Comparison of ENCODE assay signal across 8 cellular contexts in genomic region chr1:208243522-208243850, GRCh38. TPM values are rescaled to one million over a fixed set of nuclear protein-coding genes. Genes with fewer than 3 reads are reported as not detected.
DNase-seq lines count a peak whose midpoint lies in the region; ATAC-seq and TF ChIP-seq lines count a peak whose summit lies in the region.

No MANE protein-coding gene starts in this region.

- TF ChIP-seq EP300 in suprapubic skin (IDR thresholded peaks at IDR 0.05) = no peak

- TF ChIP-seq CTCF in brain microvascular endothelial cell (IDR thresholded peaks at IDR 0.05; ENCODE audit: low read depth, low read length, missing control alignments) = no peak
- TF ChIP-seq CTCF in left lung (IDR thresholded peaks at IDR 0.05) = no peak
- TF ChIP-seq CTCF in suprapubic skin (IDR thresholded peaks at IDR 0.05) = no peak

- ATAC-seq in left lung = peak; percentile 1
- no peak for ATAC-seq in GM21576 (IDR thresholded peaks at IDR 0.05; ENCODE audit: unreplicated experiment)
- ATAC-seq in HG02973 (IDR thresholded peaks at IDR 0.05; ENCODE audit: unreplicated experiment) = no peak

- peak overlapping the region; percentile 56 for H3K4me3 ChIP-seq in MG63
- peak overlapping the region; percentile 85 for H3K4me3 ChIP-seq in brain microvascular endothelial cell (ENCODE audit: low read depth, low read length)
- peak overlapping the region; percentile 90 to 95 for H3K4me3 ChIP-seq in left lung
- peak overlapping the region; percentile 85 for H3K4me3 ChIP-seq in suprapubic skin

- H3K4me1 ChIP-seq in left lung (peaks cover 19 to 56% of the 10 kb centered on the region in 2 donors), suprapubic skin (peaks cover 52% of the 10 kb centered on the region)

- WGBS in suprapubic skin = 0% methylated on average over 2 of the region's 37 CpGs

- in situ Hi-C loops in brain microvascular endothelial cell (cut with HindIII; ENCODE audit: low pct_ligation_motif_present, low sequenced_read_pairs) = no loop called here

- peak; percentile 76 for DNase-seq in DMS53 (lab: John Stamatoyannopoulos, UW)
- no peak for DNase-seq in MG63
- no peak for DNase-seq in brain microvascular endothelial cell
- no peak for DNase-seq in left lung
- peak in 1 of 2 donors; percentile 53 for DNase-seq in suprapubic skin (ENCODE audit: low spot score in 2 of 2)
- DNase-seq in NK-92 treated with Interleukin-12 subunit alpha and Interleukin-12 subunit beta, amount 100 ng/mL, for 24 hours (lab: John Stamatoyannopoulos, UW) = no peak

- intact Hi-C loops in left lung (cut with DNase I) = loop anchor here in 1 of 2 donors (5.0 to 10.0 kb wide), 2 partner anchors 111 to 219 kb away; no protein-coding TSS in a partner anchor

- H3K9me3 ChIP-seq in MG63 = no peaks in the 10 kb centered on the region
- no peaks in the 10 kb centered on the region for H3K9me3 ChIP-seq in left lung
- H3K9me3 ChIP-seq in suprapubic skin = no peaks in the 10 kb centered on the region

- H3K36me3 ChIP-seq in MG63 (no peaks in the 10 kb centered on the region), brain microvascular endothelial cell (replicated peaks) (no peaks in the 10 kb centered on the region), left lung (no peaks in the 10 kb centered on the region), suprapubic skin (no peaks in the 10 kb centered on the region)

- H3K27ac ChIP-seq in brain microvascular endothelial cell (peak overlapping the region; percentile 21), left lung (peak overlapping the region; percentile 70 to 89), suprapubic skin (peak overlapping the region; percentile 85)

- no peak for TF ChIP-seq POLR2A in suprapubic skin (IDR thresholded peaks at IDR 0.05)

- H3K27me3 ChIP-seq in MG63 (peaks cover 37% of the 10 kb centered on the region), brain microvascular endothelial cell (replicated peaks) (no peaks in the 10 kb centered on the region), left lung (peaks cover 0 to 33% of the 10 kb centered on the region in 2 donors), suprapubic skin (no peaks in the 10 kb centered on the region)

RNA-seq across cellular contexts. Expression of gene PLXNA2, which starts 0.7 kb away (rescaled TPM):
- 0.17 and 0.56 TPM in 2 replicates for total RNA-seq in MG63 (2014; rRNA removed; shearing (Covaris generic); ENCODE audit: low replicate concordance)
- total RNA-seq in left lung = 10 to 100 TPM; 73.5 to 92.8 TPM
- total RNA-seq in suprapubic skin = 10 to 100 TPM; 35.3 to 53.9 (median 45.7) TPM

Comparison
In these comparisons a context has a peak if more than half of its experiments do, and no peak if none do; other contexts are left out.
1. H3K27ac ChIP-seq: peak in every context shown above with its lines; median percentile 85 in suprapubic skin; 80 in left lung; 21 in brain microvascular endothelial cell.
2. RNA of gene PLXNA2, which starts 0.7 kb away (total RNA-seq): 73.5 to 92.8 TPM in left lung and 35.3 to 53.9 TPM in suprapubic skin; 0.17 to 0.56 TPM in MG63; every median in the first group is over 10 times any median in the second.
3. Peak in every context shown above with its lines, with median percentiles within 50 percentile points of each other: H3K4me3 ChIP-seq.